ENCODE assay signal across 22 cellular contexts in genomic region chr16:67386861-67387455, GRCh38. TPM values are rescaled to one million over a fixed set of nuclear protein-coding genes. Genes with fewer than 3 reads are reported as not detected.
"Had no signal": no experiment of that assay in that cellular context is flagged by ENCODE, and none has a peak within 500 bp of the region (broad histone marks: within the 10 kb centered on the region; RNA-seq: fewer than 3 reads in every experiment).

No MANE protein-coding gene starts in this region.

- H3K27ac ChIP-seq: foreskin keratinocyte, neural progenitor cell, spleen, testis, tibial nerve had no signal

- H2AFZ ChIP-seq: neural progenitor cell had no signal

- DNase-seq: cerebellar nuclear complex; endodermal cell; erythroblast; foreskin keratinocyte; kidney glomerular epithelial cell; mesendoderm; naive thymus-derived CD4-positive, alpha-beta T cell; stimulated activated CD4-positive, alpha-beta T cell treated with anti-CD3 and anti-CD28 coated beads, Interleukin-15, amount 100 ng/mL, for 24 hours; stimulated activated CD4-positive, alpha-beta T cell treated with anti-CD3 and anti-CD28 coated beads, Interleukin-1b, Interleukin-23, amount 100 ng/mL, for 48 hours; stimulated activated CD4-positive, alpha-beta T cell treated with anti-CD3 and anti-CD28 coated beads, Interleukin-4, amount 100 ng/mL, for 24 hours; stimulated activated naive B cell treated with anti-CD40 and anti-IgM and Interleukin-4, amounts not matched to agents 10 μg/mL and 1 μg/mL and 100 μg/mL, for 72 hours; stimulated activated naive CD8-positive, alpha-beta T cell treated with anti-CD3 and anti-CD28 coated beads, Interleukin-15, amount 100 ng/mL, for 72 hours; testis had no signal

- H3K9me3 ChIP-seq: spleen, testis, tibial nerve had no signal

- H3K4me1 Mint-ChIP-seq: endodermal cell; stimulated activated naive CD8-positive, alpha-beta T cell treated with anti-CD3 and anti-CD28 coated beads, Interleukin-15, amount 100 ng/mL, for 72 hours had no signal

- ATAC-seq: foreskin keratinocyte; naive thymus-derived CD4-positive, alpha-beta T cell; sciatic nerve; stimulated activated naive B cell treated with anti-CD40 and anti-IgM and Interleukin-4, amounts not matched to agents 10 μg/mL and 1 μg/mL and 100 μg/mL, for 72 hours; stimulated activated naive CD8-positive, alpha-beta T cell treated with anti-CD3 and anti-CD28 coated beads, Interleukin-15, amount 100 ng/mL, for 72 hours had no signal

- H3K9me3 Mint-ChIP-seq: dendritic cell treated with granulocyte-macrophage colony-stimulating factor and Interleukin-4, amounts not matched to agents 40 ng/mL and 50 ng/mL, for 4 days; endodermal cell; naive thymus-derived CD4-positive, alpha-beta T cell; neural progenitor cell; stimulated activated naive B cell treated with anti-CD40 and anti-IgM and Interleukin-4, amounts not matched to agents 10 μg/mL and 1 μg/mL and 100 μg/mL, for 72 hours; stimulated activated naive CD8-positive, alpha-beta T cell treated with anti-CD3 and anti-CD28 coated beads, Interleukin-15, amount 100 ng/mL, for 72 hours had no signal

- H3K4me1 ChIP-seq: foreskin keratinocyte, testis had no signal

- H3K4me3 ChIP-seq: neural progenitor cell, spleen, testis, tibial nerve had no signal

- H3K27me3 ChIP-seq: spleen, testis, tibial nerve had no signal

- H3K36me3 ChIP-seq: neural progenitor cell, spleen, tibial nerve had no signal

- H3K27ac Mint-ChIP-seq: dendritic cell treated with granulocyte-macrophage colony-stimulating factor and Interleukin-4, amounts not matched to agents 40 ng/mL and 50 ng/mL, for 4 days; endodermal cell; naive thymus-derived CD4-positive, alpha-beta T cell; neural progenitor cell; stimulated activated naive B cell treated with anti-CD40 and anti-IgM and Interleukin-4, amounts not matched to agents 10 μg/mL and 1 μg/mL and 100 μg/mL, for 72 hours; stimulated activated naive CD8-positive, alpha-beta T cell treated with anti-CD3 and anti-CD28 coated beads, Interleukin-15, amount 100 ng/mL, for 72 hours had no signal

- H3K36me3 Mint-ChIP-seq: naive thymus-derived CD4-positive, alpha-beta T cell; neural progenitor cell; stimulated activated naive B cell treated with anti-CD40 and anti-IgM and Interleukin-4, amounts not matched to agents 10 μg/mL and 1 μg/mL and 100 μg/mL, for 72 hours had no signal

- H3K4me3 Mint-ChIP-seq: dendritic cell treated with granulocyte-macrophage colony-stimulating factor and Interleukin-4, amounts not matched to agents 40 ng/mL and 50 ng/mL, for 4 days; endodermal cell; naive thymus-derived CD4-positive, alpha-beta T cell; neural progenitor cell; stimulated activated naive B cell treated with anti-CD40 and anti-IgM and Interleukin-4, amounts not matched to agents 10 μg/mL and 1 μg/mL and 100 μg/mL, for 72 hours; stimulated activated naive CD8-positive, alpha-beta T cell treated with anti-CD3 and anti-CD28 coated beads, Interleukin-15, amount 100 ng/mL, for 72 hours had no signal

- H3K4me2 ChIP-seq: neural progenitor cell had no signal

RNA-seq across cellular contexts. Expression of gene TPPP3, which starts 6.3 kb away (rescaled TPM):
- total RNA-seq: lung microvascular endothelial cell had no signal

RNA-seq across cellular contexts. Expression of gene ZDHHC1, which starts 29.3 kb away (rescaled TPM):
- polyA plus RNA-seq: naive thymus-derived CD4-positive, alpha-beta T cell had no signal

RNA-seq across cellular contexts. Expression of gene HSD11B2, which starts 44.0 kb away (rescaled TPM):
- total RNA-seq: endothelial cell of umbilical vein, lung microvascular endothelial cell, mononuclear cell, pulmonary artery endothelial cell had no signal
- polyA plus RNA-seq: naive thymus-derived CD4-positive, alpha-beta T cell had no signal
